In genomic region chr5:81209386-81209785, GRCh38 we compare ENCODE assay signal across 23 cellular contexts. TPM values are rescaled to one million over a fixed set of nuclear protein-coding genes. Genes with fewer than 3 reads are reported as not detected.
"Had no signal": no experiment of that assay in that cellular context is flagged by ENCODE, and none has a peak within 500 bp of the region (broad histone marks: within the 10 kb centered on the region; RNA-seq: fewer than 3 reads in every experiment).

No MANE protein-coding gene starts in this region.

- H3K4me1 Mint-ChIP-seq: activated naive CD4-positive, alpha-beta T cell treated with anti-CD3 and anti-CD28 coated beads, Interleukin-2, amount 10 ng/mL, durations not matched to agents 7 days and 5 days; central memory CD8-positive, alpha-beta T cell; T-cell had no signal

- H3K9me3 ChIP-seq: ascending aorta, body of pancreas had no signal

- H3K27ac ChIP-seq: ascending aorta, body of pancreas, KMS-11, SK-N-MC had no signal

- H3K27me3 Mint-ChIP-seq: activated CD4-positive, alpha-beta T cell treated with anti-CD3 and anti-CD28 coated beads, Interleukin-2, amount 10 ng/mL, durations not matched to agents 24 days and 14 days; activated CD8-positive, alpha-beta memory T cell treated with anti-CD3 and anti-CD28 coated beads, Interleukin-2, amount 10 ng/mL, durations not matched to agents 7 days and 5 days; activated naive CD4-positive, alpha-beta T cell treated with anti-CD3 and anti-CD28 coated beads, Interleukin-2, amount 10 ng/mL, durations not matched to agents 7 days and 5 days; central memory CD8-positive, alpha-beta T cell; T-cell had no signal

- H3K4me1 ChIP-seq: ascending aorta had no signal

- ATAC-seq: body of pancreas, T-cell had no signal

- H3K4me3 ChIP-seq: ascending aorta, body of pancreas, SK-N-MC had no signal

- H3K4me2 ChIP-seq: KMS-11 had no signal

- H3K9me3 Mint-ChIP-seq: activated B cell treated with CpG ODN at 0.5 μM for 24 hours; activated CD4-positive, alpha-beta T cell treated with anti-CD3 and anti-CD28 coated beads, Interleukin-2, amount 10 ng/mL, durations not matched to agents 24 days and 14 days; activated naive CD4-positive, alpha-beta T cell treated with anti-CD3 and anti-CD28 coated beads, Interleukin-2, amount 10 ng/mL, durations not matched to agents 7 days and 5 days; activated T-cell treated with anti-CD3 and anti-CD28 coated beads, Interleukin-2, amount 50 U/mL, for 4 hours; activated T-helper 2 cell treated with anti-CD3 and anti-CD28 coated beads, Interferon-gamma antibody, Interleukin-2, Interleukin-4, amounts not matched to agents 10 μg/mL and 5 μg/mL and 100 μg/mL, durations not matched to agents 14 hours and 24 hours and 36 hours; central memory CD8-positive, alpha-beta T cell; T-cell had no signal

- H3K9ac ChIP-seq: KMS-11 had no signal

- H3K36me3 ChIP-seq: ascending aorta had no signal

- DNase-seq: activated B cell treated with CpG ODN at 0.5 μM for 24 hours; activated CD4-positive, alpha-beta T cell treated with anti-CD3 and anti-CD28 coated beads for 1 hour; activated CD4-positive, alpha-beta T cell treated with anti-CD3 and anti-CD28 coated beads, Interleukin-2, amount 10 ng/mL, durations not matched to agents 24 days and 14 days; activated CD8-positive, alpha-beta memory T cell treated with anti-CD3 and anti-CD28 coated beads, Interleukin-2, amount 10 ng/mL, durations not matched to agents 7 days and 5 days; activated gamma-delta T cell treated with Interleukin-2 at 50 U/mL for 16 hours; activated naive CD4-positive, alpha-beta T cell treated with anti-CD3 and anti-CD28 coated beads, Interleukin-2, amount 10 ng/mL, durations not matched to agents 7 days and 5 days; activated T-cell treated with anti-CD3 and anti-CD28 coated beads, Interleukin-2, amount 50 U/mL, for 4 hours; amniotic stem cell; body of pancreas; NCI-H1092; NCI-H1417 treated with DMSO at 0.1 percent for 48 hours; NCI-H187; NCI-H2081; NCI-H510A treated with DMSO at 0.1 percent for 48 hours; T-cell; T1000 had no signal

- H3K27ac Mint-ChIP-seq: activated B cell treated with CpG ODN at 0.5 μM for 24 hours; activated CD4-positive, alpha-beta T cell treated with anti-CD3 and anti-CD28 coated beads, Interleukin-2, amount 10 ng/mL, durations not matched to agents 24 days and 14 days; activated CD8-positive, alpha-beta memory T cell treated with anti-CD3 and anti-CD28 coated beads, Interleukin-2, amount 10 ng/mL, durations not matched to agents 7 days and 5 days; activated naive CD4-positive, alpha-beta T cell treated with anti-CD3 and anti-CD28 coated beads, Interleukin-2, amount 10 ng/mL, durations not matched to agents 7 days and 5 days; activated T-helper 2 cell treated with anti-CD3 and anti-CD28 coated beads, Interferon-gamma antibody, Interleukin-2, Interleukin-4, amounts not matched to agents 10 μg/mL and 5 μg/mL and 100 μg/mL, durations not matched to agents 14 hours and 24 hours and 36 hours; T-cell had no signal

- H3K4me3 Mint-ChIP-seq: activated B cell treated with CpG ODN at 0.5 μM for 24 hours; activated CD4-positive, alpha-beta T cell treated with anti-CD3 and anti-CD28 coated beads, Interleukin-2, amount 10 ng/mL, durations not matched to agents 24 days and 14 days; activated CD8-positive, alpha-beta memory T cell treated with anti-CD3 and anti-CD28 coated beads, Interleukin-2, amount 10 ng/mL, durations not matched to agents 7 days and 5 days; activated naive CD4-positive, alpha-beta T cell treated with anti-CD3 and anti-CD28 coated beads, Interleukin-2, amount 10 ng/mL, durations not matched to agents 7 days and 5 days; activated T-cell treated with anti-CD3 and anti-CD28 coated beads, Interleukin-2, amount 50 U/mL, for 4 hours; central memory CD8-positive, alpha-beta T cell; T-cell had no signal

- H3K36me3 Mint-ChIP-seq: activated CD8-positive, alpha-beta memory T cell treated with anti-CD3 and anti-CD28 coated beads, Interleukin-2, amount 10 ng/mL, durations not matched to agents 7 days and 5 days; activated naive CD4-positive, alpha-beta T cell treated with anti-CD3 and anti-CD28 coated beads, Interleukin-2, amount 10 ng/mL, durations not matched to agents 7 days and 5 days had no signal

- FAIRE-seq: TTC549 had no signal

- H3K27me3 ChIP-seq: ascending aorta, body of pancreas had no signal

RNA-seq across cellular contexts. Expression of gene CKMT2, which starts 23.7 kb away (rescaled TPM):
- total RNA-seq: activated B cell treated with CpG ODN at 0.5 μM for 24 hours; activated CD4-positive, alpha-beta T cell treated with anti-CD3 and anti-CD28 coated beads, Interleukin-2, amount 10 ng/mL, durations not matched to agents 24 days and 14 days; activated CD8-positive, alpha-beta memory T cell treated with anti-CD3 and anti-CD28 coated beads, Interleukin-2, amount 10 ng/mL, durations not matched to agents 7 days and 5 days; activated T-cell treated with anti-CD3 and anti-CD28 coated beads, Interleukin-2, amount 50 U/mL, for 4 hours; activated T-helper 2 cell treated with anti-CD3 and anti-CD28 coated beads, Interferon-gamma antibody, Interleukin-2, Interleukin-4, amounts not matched to agents 10 μg/mL and 5 μg/mL and 100 μg/mL, durations not matched to agents 14 hours and 24 hours and 36 hours; MCF 10A had no signal
